22 cellular contexts compared by ENCODE assay signal in genomic region chr20:57946559-57947315, GRCh38.
"Had no signal": no experiment of that assay in that cellular context is flagged by ENCODE, and none has a peak within 500 bp of the region (broad histone marks: within the 10 kb centered on the region; RNA-seq: fewer than 3 reads in every experiment).

No MANE protein-coding gene starts in this region.

- FAIRE-seq: colon, TTC549 had no signal

- H3K4me3 Mint-ChIP-seq: activated T-cell treated with anti-CD3 and anti-CD28 coated beads, Interleukin-2, amount 50 U/mL, for 72 hours; central memory CD8-positive, alpha-beta T cell; nephron progenitor cell had no signal

- ATAC-seq: activated naive CD4-positive, alpha-beta T cell treated with anti-CD3 and anti-CD28 coated beads, Interleukin-2, amount 50 U/mL, for 72 hours; activated T-cell treated with anti-CD3 and anti-CD28 coated beads, Interleukin-2, amount 50 U/mL, for 72 hours; right cardiac atrium; stimulated activated naive CD8-positive, alpha-beta T cell treated with anti-CD3 and anti-CD28 coated beads, Interleukin-15, Interleukin-2, amounts not matched to agents 100 U/mL and 50 U/mL, for 24 hours had no signal

- H3K4me1 Mint-ChIP-seq: central memory CD8-positive, alpha-beta T cell had no signal

- H3K36me3 Mint-ChIP-seq: activated naive CD4-positive, alpha-beta T cell treated with anti-CD3 and anti-CD28 coated beads, Interleukin-2, amount 50 U/mL, for 72 hours had no signal

- DNase-seq: activated CD4-positive, alpha-beta T cell treated with anti-CD3 and anti-CD28 coated beads for 4 hours; activated CD4-positive, alpha-beta T cell treated with anti-CD3 and anti-CD28 coated beads, Interleukin-2, amount 50 U/mL, for 4 hours; activated naive CD4-positive, alpha-beta T cell; activated T-cell treated with anti-CD3 and anti-CD28 coated beads for 4 hours; activated T-cell treated with anti-CD3 and anti-CD28 coated beads, Interleukin-2, amount 50 U/mL, for 72 hours; dermis blood vessel endothelial cell; effector CD4-positive, alpha-beta T cell; foreskin melanocyte; islet precursor cell; left cardiac atrium; mucosa of descending colon; nephron progenitor cell; right cardiac atrium; stimulated activated CD4-positive, alpha-beta T cell treated with anti-CD3 and anti-CD28 coated beads, Interleukin-2, amount 100 ng/mL, for 48 hours; stimulated activated naive CD8-positive, alpha-beta T cell treated with anti-CD3 and anti-CD28 coated beads, Interleukin-15, Interleukin-2, amounts not matched to agents 100 U/mL and 50 U/mL, for 24 hours; T-helper 9 cell; testis; transverse colon had no signal

- H3K27ac Mint-ChIP-seq: activated naive CD4-positive, alpha-beta T cell treated with anti-CD3 and anti-CD28 coated beads, Interleukin-2, amount 50 U/mL, for 72 hours; activated T-cell treated with anti-CD3 and anti-CD28 coated beads, Interleukin-2, amount 50 U/mL, for 72 hours; nephron progenitor cell had no signal
